ENCODE assay signal across 8 cellular contexts in genomic region chr4:139665690-139666529, GRCh38. TPM values are rescaled to one million over a fixed set of nuclear protein-coding genes. Genes with fewer than 3 reads are reported as not detected.
DNase-seq lines count a peak whose midpoint lies in the region; ATAC-seq and TF ChIP-seq lines count a peak whose summit lies in the region.

Gene MGST2 (plus strand): TSS chr4:139665819. CDS start chr4:139666020, 201 bp downstream.

- H3K27me3 Mint-ChIP-seq in activated CD4-positive, alpha-beta T cell treated with anti-CD3 and anti-CD28 coated beads, Interleukin-2, amount 10 ng/mL, durations not matched to agents 7 days and 5 days: no peaks in the 10 kb centered on the region
- H3K27me3 Mint-ChIP-seq in endothelial cell (ENCODE audit: unreplicated experiment): peaks cover 10% of the 10 kb centered on the region
- peaks cover 3% of the 10 kb centered on the region for H3K27me3 Mint-ChIP-seq in memory B cell

- H3K4me3 Mint-ChIP-seq in activated CD4-positive, alpha-beta T cell treated with anti-CD3 and anti-CD28 coated beads, Interleukin-2, amount 10 ng/mL, durations not matched to agents 7 days and 5 days: peak within 1 kb of the TSS; percentile 85
- H3K4me3 Mint-ChIP-seq in endothelial cell (ENCODE audit: unreplicated experiment) (peak within 1 kb of the TSS; percentile 99), memory B cell (peak within 1 kb of the TSS; percentile 93)

- no peaks in the 10 kb centered on the region for H3K9me3 Mint-ChIP-seq in activated CD4-positive, alpha-beta T cell treated with anti-CD3 and anti-CD28 coated beads, Interleukin-2, amount 10 ng/mL, durations not matched to agents 7 days and 5 days
- H3K9me3 Mint-ChIP-seq in endothelial cell (ENCODE audit: unreplicated experiment) (no peaks in the 10 kb centered on the region), memory B cell (no peaks in the 10 kb centered on the region)

- peak within 1 kb of the TSS; percentile 84 to 93 (median 89) for H3K27ac ChIP-seq in stomach

- peak within 1 kb of the TSS; percentile 95 for H3K27ac Mint-ChIP-seq in activated CD4-positive, alpha-beta T cell treated with anti-CD3 and anti-CD28 coated beads, Interleukin-2, amount 10 ng/mL, durations not matched to agents 7 days and 5 days
- peak within 1 kb of the TSS; percentile 100 for H3K27ac Mint-ChIP-seq in endothelial cell (ENCODE audit: unreplicated experiment)
- H3K27ac Mint-ChIP-seq in memory B cell: peak within 1 kb of the TSS; percentile 67

- H3K4me1 ChIP-seq in BE2C (no peaks in the 10 kb centered on the region; the same call in 1 of the 2 replicates), stomach (peaks cover 21 to 66% (median 51%) of the 10 kb centered on the region in 4 donors)

- no peak for TF ChIP-seq EP300 in stomach (IDR thresholded peaks at IDR 0.05)

- ATAC-seq in GM18870 (IDR thresholded peaks at IDR 0.05; ENCODE audit: unreplicated experiment) (peak; percentile 62), HG03066 (IDR thresholded peaks at IDR 0.05; ENCODE audit: low read depth, unreplicated experiment) (peak; percentile 88), memory B cell (ENCODE audit: low read depth) (peak; percentile 47)

- no peak for TF ChIP-seq CTCF in BE2C (IDR thresholded peaks at IDR 0.05; ENCODE audit: low read depth, low read length)
- TF ChIP-seq CTCF in endothelial cell (IDR thresholded peaks at IDR 0.05; ENCODE audit: unreplicated experiment): no peak
- TF ChIP-seq CTCF in stomach (IDR thresholded peaks at IDR 0.05): peak in 1 of 7 experiments; percentile 16

- TF ChIP-seq POLR2A in stomach (IDR thresholded peaks at IDR 0.05): no peak

- POLR2A ChIA-PET in activated CD4-positive, alpha-beta T cell treated with anti-CD3 and anti-CD28 coated beads, Interleukin-2, amount 10 ng/mL, durations not matched to agents 7 days and 5 days (lab: Charles Lee): interaction anchor here (1.2 kb wide), 1 partner anchor 8 kb away, joined by 7 read pairs; no protein-coding TSS in a partner anchor

- H3K27me3 ChIP-seq in BE2C (no peaks in the 10 kb centered on the region), stomach (no peaks in the 10 kb centered on the region)

- DNase-seq in BE2C (peak; percentile 70), NCI-H2196 treated with DMSO at 0.1 percent for 48 hours (lab: John Stamatoyannopoulos, UW; ENCODE audit: unreplicated experiment) (peak; percentile 53), endothelial cell (ENCODE audit: low spot score) (peak; percentile 70), memory B cell (ENCODE audit: low spot score in 2 of 2) (peak; percentile 7 to 17), stomach (peak; percentile 86)
- DNase-seq in activated CD4-positive, alpha-beta T cell treated with anti-CD3 and anti-CD28 coated beads, Interleukin-2, amount 10 ng/mL, durations not matched to agents 7 days and 5 days: peak; percentile 38

- WGBS in stomach, 5 donors: 0 to 1% (median 1%) methylated on average over 31 to 32 of the region's 32 CpGs

- CTCF ChIA-PET in activated CD4-positive, alpha-beta T cell treated with anti-CD3 and anti-CD28 coated beads, Interleukin-2, amount 10 ng/mL, durations not matched to agents 7 days and 5 days (lab: Charles Lee): interaction anchor here (4.6 kb wide), 1 partner anchor 12 kb away, joined by 35 read pairs; no protein-coding TSS in a partner anchor

- H3K4me1 Mint-ChIP-seq in activated CD4-positive, alpha-beta T cell treated with anti-CD3 and anti-CD28 coated beads, Interleukin-2, amount 10 ng/mL, durations not matched to agents 7 days and 5 days: peaks cover 43% of the 10 kb centered on the region
- H3K4me1 Mint-ChIP-seq in endothelial cell (ENCODE audit: unreplicated experiment): peaks cover 62% of the 10 kb centered on the region
- H3K4me1 Mint-ChIP-seq in memory B cell: peaks cover 10% of the 10 kb centered on the region

- intact Hi-C loops in stomach (cut with DNase I; ENCODE audit: low total_unique reads): no loop called here

- H3K4me3 ChIP-seq in BE2C (ENCODE audit: low read depth, low read length): peak within 1 kb of the TSS; percentile 87
- H3K4me3 ChIP-seq in stomach: peak within 1 kb of the TSS; percentile 46 to 61 (median 51)

- H3K9me3 ChIP-seq in BE2C (no peaks in the 10 kb centered on the region), stomach (no peaks in the 10 kb centered on the region)

- H3K36me3 Mint-ChIP-seq in activated CD4-positive, alpha-beta T cell treated with anti-CD3 and anti-CD28 coated beads, Interleukin-2, amount 10 ng/mL, durations not matched to agents 7 days and 5 days (ENCODE audit: low read depth): peaks cover 17% of the 10 kb centered on the region
- H3K36me3 Mint-ChIP-seq in endothelial cell (ENCODE audit: low read depth, unreplicated experiment): peaks cover 23% of the 10 kb centered on the region
- no peaks in the 10 kb centered on the region for H3K36me3 Mint-ChIP-seq in memory B cell

- H3K36me3 ChIP-seq in BE2C: no peaks in the 10 kb centered on the region
- H3K36me3 ChIP-seq in stomach: no peaks in the 10 kb centered on the region

RNA-seq across cellular contexts. Expression of gene MGST2, which starts in this region (rescaled TPM):
- 10.0 TPM for polyA plus RNA-seq in BE2C (2012; ENCODE audit: insufficient read depth, insufficient read length, low read depth)
- total RNA-seq in activated CD4-positive, alpha-beta T cell treated with anti-CD3 and anti-CD28 coated beads, Interleukin-2, amount 10 ng/mL, durations not matched to agents 7 days and 5 days: 10 to 100 TPM; 22.9 to 25.0 TPM
- total RNA-seq in endothelial cell (ENCODE audit: unreplicated experiment): 98.3 TPM
- total RNA-seq in stomach: 100 to 1,000 TPM in 1 of 5 donors, 10 to 100 TPM in 3, 1 to 10 TPM in 1; 7.6 to 153 (median 36.1) TPM
- 100 to 1,000 TPM in 1 of 3 donors, 10 to 100 TPM in 2; 46.1 to 271 (median 48.4) TPM for polyA plus RNA-seq in stomach

Comparison
In these comparisons a context has a peak if more than half of its experiments do, and no peak if none do; other contexts are left out.
1. Peak in every context shown above with its lines: DNase-seq, ATAC-seq, H3K4me3 ChIP-seq and H3K27ac ChIP-seq.
2. DNase-seq: peak in every context shown above with its lines; median percentile 86 in stomach; 70 in BE2C; 70 in endothelial cell; 53 in NCI-H2196 treated with DMSO at 0.1 percent for 48 hours; 38 in activated CD4-positive, alpha-beta T cell treated with anti-CD3 and anti-CD28 coated beads, Interleukin-2, amount 10 ng/mL, durations not matched to agents 7 days and 5 days; 12 in memory B cell.